In the genomic region with DNA sequence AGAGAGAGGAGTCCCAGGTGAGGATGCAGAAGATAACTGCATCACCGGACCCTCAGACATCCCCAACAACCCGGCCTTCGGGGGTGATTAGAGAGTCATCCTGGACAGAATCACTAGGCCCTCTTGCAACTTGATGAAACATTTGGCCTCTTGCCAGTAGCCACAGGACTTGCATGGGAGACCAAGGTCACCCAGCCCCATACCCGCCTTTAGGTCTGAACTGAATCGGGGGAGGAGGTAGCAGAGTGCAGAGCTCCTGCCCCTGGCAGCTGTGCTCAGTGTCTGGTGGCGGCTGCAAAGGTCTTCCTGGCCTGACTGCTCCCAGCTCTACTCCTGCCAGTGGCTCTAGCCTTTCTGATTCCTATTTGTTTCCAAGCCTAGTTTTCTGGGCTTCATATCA, we compare ENCODE assay signal across 10 cellular contexts. TPM values are rescaled to one million over a fixed set of nuclear protein-coding genes. Genes with fewer than 3 reads are reported as not detected.
DNase-seq lines count a peak whose midpoint lies in the region; ATAC-seq and FAIRE-seq lines count a peak whose summit lies in the region.
"Had no signal": no experiment of that assay in that cellular context is flagged by ENCODE, and none has a peak within 500 bp of the region (broad histone marks: within the 10 kb centered on the region; RNA-seq: fewer than 3 reads in every experiment).

No MANE protein-coding gene starts in this region.

- peaks cover 6% of the 10 kb centered on the region for H3K36me3 Mint-ChIP-seq in activated CD4-positive, alpha-beta T cell treated with anti-CD3 and anti-CD28 coated beads, Interleukin-2, amount 10 ng/mL, durations not matched to agents 24 days and 14 days (ENCODE audit: low read depth)
- no peaks in the 10 kb centered on the region for H3K36me3 Mint-ChIP-seq in activated T-cell treated with anti-CD3 and anti-CD28 coated beads, Interleukin-2, amount 50 U/mL, for 24 hours (ENCODE audit: low read depth)
- peaks cover 0 to 4% (median 0%) of the 10 kb centered on the region in 3 donors for H3K36me3 Mint-ChIP-seq in immature natural killer cell

- H3K4me3 Mint-ChIP-seq in activated CD4-positive, alpha-beta T cell treated with anti-CD3 and anti-CD28 coated beads, Interleukin-2, amount 10 ng/mL, durations not matched to agents 24 days and 14 days, result no peak overlapping the region
- H3K4me3 Mint-ChIP-seq in activated T-cell treated with anti-CD3 and anti-CD28 coated beads, Interleukin-2, amount 50 U/mL, for 24 hours, result no peak overlapping the region
- no peak overlapping the region for H3K4me3 Mint-ChIP-seq in immature natural killer cell

- H3K4me1 Mint-ChIP-seq in activated CD4-positive, alpha-beta T cell treated with anti-CD3 and anti-CD28 coated beads, Interleukin-2, amount 10 ng/mL, durations not matched to agents 24 days and 14 days, result peaks cover 3% of the 10 kb centered on the region
- peaks cover 1% of the 10 kb centered on the region for H3K4me1 Mint-ChIP-seq in activated T-cell treated with anti-CD3 and anti-CD28 coated beads, Interleukin-2, amount 50 U/mL, for 24 hours (ENCODE audit: low read depth)
- H3K4me1 Mint-ChIP-seq in immature natural killer cell, result no peaks in the 10 kb centered on the region

- intact Hi-C loops in activated CD4-positive, alpha-beta T cell treated with anti-CD3 and anti-CD28 coated beads, Interleukin-2, amount 10 ng/mL, durations not matched to agents 24 days and 14 days (cut with micrococcal nuclease), result no loop called here

- no peak for ATAC-seq in GM21619 (IDR thresholded peaks at IDR 0.05; ENCODE audit: unreplicated experiment)

- FAIRE-seq in urothelium cell line (lab: Jason Lieb, UNC), result peak; percentile 56

- H3K27me3 Mint-ChIP-seq in activated CD4-positive, alpha-beta T cell treated with anti-CD3 and anti-CD28 coated beads, Interleukin-2, amount 10 ng/mL, durations not matched to agents 24 days and 14 days, result peaks cover 9% of the 10 kb centered on the region
- H3K27me3 Mint-ChIP-seq in activated T-cell treated with anti-CD3 and anti-CD28 coated beads, Interleukin-2, amount 50 U/mL, for 24 hours, result peaks cover 3% of the 10 kb centered on the region
- peaks cover 0 to 3% (median 1%) of the 10 kb centered on the region in 3 donors for H3K27me3 Mint-ChIP-seq in immature natural killer cell (ENCODE audit: low read depth in 3 of 3)

- no peaks in the 10 kb centered on the region for H3K9me3 Mint-ChIP-seq in activated CD4-positive, alpha-beta T cell treated with anti-CD3 and anti-CD28 coated beads, Interleukin-2, amount 10 ng/mL, durations not matched to agents 24 days and 14 days
- no peaks in the 10 kb centered on the region for H3K9me3 Mint-ChIP-seq in activated T-cell treated with anti-CD3 and anti-CD28 coated beads, Interleukin-2, amount 50 U/mL, for 24 hours
- no peaks in the 10 kb centered on the region for H3K9me3 Mint-ChIP-seq in immature natural killer cell

- DNase-seq in activated CD4-positive, alpha-beta T cell treated with anti-CD3 and anti-CD28 coated beads, Interleukin-2, amount 10 ng/mL, durations not matched to agents 24 days and 14 days, result no peak
- DNase-seq in activated CD4-positive, alpha-beta T cell treated with anti-CD3 and anti-CD28 coated beads, Interleukin-2, amount 50 U/mL, for 4 hours, result no peak
- DNase-seq in M059J (ENCODE audit: low read depth) (peak; percentile 70), dermis blood vessel endothelial cell (peak; percentile 16), urothelium cell line (ENCODE audit: low spot score) (no peak), immature natural killer cell (no peak)
- no peak for DNase-seq in activated T-cell treated with anti-CD3 and anti-CD28 coated beads, Interleukin-2, amount 50 U/mL, for 24 hours
- DNase-seq: activated CD4-positive, alpha-beta T cell treated with anti-CD3 and anti-CD28 coated beads, Interleukin-2, amount 50 U/mL, for 1 hour had no signal

- H3K27ac Mint-ChIP-seq in activated CD4-positive, alpha-beta T cell treated with anti-CD3 and anti-CD28 coated beads, Interleukin-2, amount 10 ng/mL, durations not matched to agents 24 days and 14 days, result peak overlapping the region; percentile 6
- no peak overlapping the region for H3K27ac Mint-ChIP-seq in activated T-cell treated with anti-CD3 and anti-CD28 coated beads, Interleukin-2, amount 50 U/mL, for 24 hours
- no peak overlapping the region for H3K27ac Mint-ChIP-seq in immature natural killer cell

RNA-seq across cellular contexts. Expression of a gene that starts 12.4 kb away (rescaled TPM):
- 20.9 and 22.6 TPM in 2 replicates for total RNA-seq in activated CD4-positive, alpha-beta T cell treated with anti-CD3 and anti-CD28 coated beads, Interleukin-2, amount 10 ng/mL, durations not matched to agents 24 days and 14 days
- 9.0 and 11.1 TPM in 2 replicates for total RNA-seq in M059J (2014; rRNA removed; shearing (Covaris generic))
- 5.4 and 16.5 TPM in 2 replicates for total RNA-seq in dermis blood vessel endothelial cell
- 1 to 10 TPM; 1.1 to 2.5 (median 2.1) TPM for polyA plus RNA-seq in immature natural killer cell
- total RNA-seq: ascending aorta had no signal

RNA-seq across cellular contexts. Expression of a gene that starts 28.6 kb away (rescaled TPM):
- total RNA-seq in activated CD4-positive, alpha-beta T cell treated with anti-CD3 and anti-CD28 coated beads, Interleukin-2, amount 10 ng/mL, durations not matched to agents 24 days and 14 days, result 15.7 and 16.9 TPM in 2 replicates
- 8.7 and 14.0 TPM in 2 replicates for total RNA-seq in M059J (2014; rRNA removed; shearing (Covaris generic))
- 61.3 and 65.9 TPM in 2 replicates for total RNA-seq in dermis blood vessel endothelial cell
- polyA plus RNA-seq in immature natural killer cell, result 100 to 1,000 TPM in 1 of 3 donors, 10 to 100 TPM in 2; 37.1 to 104 (median 49.3) TPM

RNA-seq across cellular contexts. Expression of a gene that starts 37.7 kb away (rescaled TPM):
- 0.12 TPM in 1 of 2 replicates, not detected in the other for total RNA-seq in activated CD4-positive, alpha-beta T cell treated with anti-CD3 and anti-CD28 coated beads, Interleukin-2, amount 10 ng/mL, durations not matched to agents 24 days and 14 days
- 0.91 TPM in 1 of 2 replicates, not detected in the other for total RNA-seq in M059J (2014; rRNA removed; shearing (Covaris generic))
- 0.14 TPM in 1 of 2 replicates, not detected in the other for total RNA-seq in dermis blood vessel endothelial cell
- 1 to 10 TPM in 2 of 3 donors, under 1 TPM in 1; 0.22 to 2.9 (median 1.2) TPM for polyA plus RNA-seq in immature natural killer cell
- total RNA-seq: ascending aorta had no signal

Comparison
In these comparisons a context has a peak if more than half of its experiments do, and no peak if none do; other contexts are left out.
1. DNase-seq: peak in M059J (single experiment) and dermis blood vessel endothelial cell (single experiment); none in activated CD4-positive, alpha-beta T cell treated with anti-CD3 and anti-CD28 coated beads, Interleukin-2, amount 10 ng/mL, durations not matched to agents 24 days and 14 days (single experiment), activated CD4-positive, alpha-beta T cell treated with anti-CD3 and anti-CD28 coated beads, Interleukin-2, amount 50 U/mL, for 4 hours (0 of 2), urothelium cell line (single experiment), activated T-cell treated with anti-CD3 and anti-CD28 coated beads, Interleukin-2, amount 50 U/mL, for 24 hours (single experiment) and immature natural killer cell (0 of 3).